7 cellular contexts compared by ENCODE assay signal in the genomic region with DNA sequence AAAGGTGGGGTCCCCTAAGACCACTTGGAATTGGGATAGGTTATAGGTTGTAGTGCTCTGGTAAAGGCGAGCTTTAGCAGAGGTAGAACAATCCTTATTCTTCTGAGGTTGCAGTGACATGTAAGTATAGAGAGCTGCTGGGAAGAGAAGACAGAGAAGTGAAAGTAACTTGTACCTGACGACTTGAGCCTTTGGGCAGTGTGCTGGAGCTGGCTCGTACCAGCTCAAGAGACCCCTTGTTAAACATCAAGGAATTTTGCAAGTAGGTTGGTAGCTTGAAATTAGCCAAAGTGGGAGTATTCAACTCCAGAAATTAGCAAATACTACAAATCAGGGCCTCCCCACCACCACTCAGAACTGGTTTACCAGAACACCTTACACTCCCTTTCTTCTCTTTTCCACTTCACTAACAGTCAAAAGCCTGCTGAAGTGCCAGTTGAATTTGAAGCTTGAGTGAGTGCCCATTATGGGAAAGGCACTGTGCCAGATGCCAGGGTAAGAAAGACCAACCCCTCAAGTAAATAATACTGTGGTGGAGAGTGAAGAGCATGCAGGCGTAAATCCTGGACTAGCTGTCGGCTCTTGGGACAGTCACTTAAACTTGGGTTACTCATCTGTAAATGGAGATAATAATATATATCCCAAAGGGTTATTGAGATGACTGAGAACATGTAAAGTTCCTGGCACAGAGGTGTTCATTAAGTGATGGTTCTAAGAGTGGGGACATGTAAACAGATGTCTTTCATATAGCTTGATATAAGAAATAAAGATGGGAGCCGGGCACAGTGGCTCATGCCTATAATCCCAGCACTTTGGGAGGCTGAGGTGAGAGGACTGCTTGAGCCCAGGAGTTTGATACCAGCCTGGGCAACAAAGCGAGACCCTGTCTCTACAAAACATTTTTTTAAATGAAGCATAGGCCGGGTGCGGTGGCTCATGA. TPM values are rescaled to one million over a fixed set of nuclear protein-coding genes. Genes with fewer than 3 reads are reported as not detected.
DNase-seq lines count a peak whose midpoint lies in the region; ATAC-seq and FAIRE-seq lines count a peak whose summit lies in the region.

No MANE protein-coding gene starts in this region.

- FAIRE-seq in GM18507 (lab: Jason Lieb, UNC) = peak; percentile 70

- peak overlapping the region; percentile 24 to 52 for H3K4me3 ChIP-seq in duodenal mucosa (ENCODE audit: low read depth in 1 of 2, low read length in 2 of 2)
- H3K4me3 ChIP-seq in stomach smooth muscle (ENCODE audit: low read length in 2 of 2) = peak overlapping the region; percentile 58 to 64
- no peak overlapping the region for H3K4me3 ChIP-seq in H7 (ENCODE audit: insufficient read depth, low read depth, low read length)

- H3K36me3 ChIP-seq in duodenal mucosa (ENCODE audit: control insufficient read depth in 1 of 2, insufficient read depth in 2 of 2, low read length in 2 of 2) (no peaks in the 10 kb centered on the region), stomach smooth muscle (ENCODE audit: control insufficient read depth in 2 of 2, insufficient read depth in 2 of 2, low read length in 2 of 2) (no peaks in the 10 kb centered on the region), H7 (replicated peaks; ENCODE audit: control insufficient read depth, insufficient read depth, low read length) (no peaks in the 10 kb centered on the region)

- H3K27me3 ChIP-seq in duodenal mucosa (ENCODE audit: control insufficient read depth in 1 of 2, insufficient read depth in 2 of 2, low read length in 2 of 2) = no peaks in the 10 kb centered on the region
- H3K27me3 ChIP-seq in stomach smooth muscle (ENCODE audit: control insufficient read depth in 1 of 2, insufficient read depth in 2 of 2, low read length in 2 of 2) = no peaks in the 10 kb centered on the region
- H3K27me3 ChIP-seq in H7 (ENCODE audit: control insufficient read depth, insufficient read depth, low read length) = no peaks in the 10 kb centered on the region

- peak; percentile 73 for ATAC-seq in HG02759 (IDR thresholded peaks at IDR 0.05; ENCODE audit: unreplicated experiment)

- H3K9me3 ChIP-seq in duodenal mucosa (ENCODE audit: control insufficient read depth in 1 of 2, low read length in 2 of 2) (no peaks in the 10 kb centered on the region), stomach smooth muscle (ENCODE audit: control insufficient read depth in 2 of 2, low read length in 2 of 2) (no peaks in the 10 kb centered on the region)

- H3K9ac ChIP-seq in duodenal mucosa (ENCODE audit: low read depth in 1 of 2, low read length in 2 of 2) = peak overlapping the region; percentile 11 to 49
- peak overlapping the region; percentile 48 to 57 for H3K9ac ChIP-seq in stomach smooth muscle (ENCODE audit: low read length in 2 of 2)

- H3K27ac ChIP-seq in duodenal mucosa (ENCODE audit: low read depth, low read length) = no peak overlapping the region
- no peak overlapping the region for H3K27ac ChIP-seq in stomach smooth muscle (ENCODE audit: low read length)

- no peak for DNase-seq in GM18507 (ENCODE audit: extremely low spot score, insufficient read length, low read depth)
- DNase-seq in NCI-H345 (lab: John Stamatoyannopoulos, UW) = peak; percentile 95
- DNase-seq in H7 = no peak
- no peak for DNase-seq in NCI-H146 treated with DMSO at 0.1 percent for 48 hours (lab: John Stamatoyannopoulos, UW; ENCODE audit: unreplicated experiment)

- H3K4me1 ChIP-seq in duodenal mucosa (ENCODE audit: control insufficient read depth in 1 of 2, insufficient read depth in 2 of 2, low read length in 2 of 2) (peaks cover 4% of the 10 kb centered on the region in 2 donors), stomach smooth muscle (ENCODE audit: control insufficient read depth, insufficient read depth, low read length) (peaks cover 3% of the 10 kb centered on the region)

RNA-seq across cellular contexts. Expression of a gene that starts 27.1 kb away (rescaled TPM):
- 1.3 and 3.1 TPM in 2 replicates for total RNA-seq in H7 (2014; rRNA removed; shearing (Covaris generic))
